In the genomic region with DNA sequence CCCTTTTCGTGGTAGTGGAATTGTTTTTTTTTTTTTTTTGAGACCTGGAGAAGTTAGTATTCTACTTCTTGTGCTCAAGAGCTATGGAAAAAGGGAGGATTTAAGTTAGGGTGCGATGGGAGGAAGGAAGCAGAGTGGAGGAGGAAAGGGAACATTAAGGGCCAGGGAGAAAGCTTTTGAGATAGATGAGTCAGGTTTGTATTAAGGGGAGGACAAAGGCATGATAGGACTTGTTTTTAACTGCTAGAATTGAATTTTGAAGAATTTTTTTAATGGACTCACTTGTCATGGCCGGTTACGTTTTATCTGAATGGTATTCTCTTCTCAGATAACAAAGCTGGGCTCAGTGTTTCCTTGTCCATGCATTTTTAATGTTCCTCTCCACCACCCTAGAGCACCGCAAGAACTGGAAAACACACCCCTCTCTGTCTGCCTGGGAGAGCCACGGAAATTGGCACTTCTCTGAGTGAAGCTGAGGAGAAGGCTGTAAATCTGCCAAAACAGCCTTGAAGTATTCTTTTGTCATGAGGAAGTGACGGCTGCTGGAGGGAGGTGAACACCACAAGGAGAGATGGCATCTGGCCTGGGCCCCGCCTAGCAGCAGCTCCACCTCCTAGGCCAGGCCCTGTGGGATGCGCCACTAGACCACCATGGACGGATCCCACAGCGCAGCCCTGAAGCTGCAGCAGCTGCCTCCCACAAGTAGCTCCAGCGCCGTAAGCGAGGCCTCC, we compare ENCODE assay signal across 1 cellular context.
TF ChIP-seq lines count a peak whose summit lies in the region.

No MANE protein-coding gene starts in this region.

TF ChIP-seq in K562, 482 proteins besides CTCF, POLR2A, EP300 and RAD21 (continued from another document and continues in another):
- TF ChIP-seq, protein P1, sequence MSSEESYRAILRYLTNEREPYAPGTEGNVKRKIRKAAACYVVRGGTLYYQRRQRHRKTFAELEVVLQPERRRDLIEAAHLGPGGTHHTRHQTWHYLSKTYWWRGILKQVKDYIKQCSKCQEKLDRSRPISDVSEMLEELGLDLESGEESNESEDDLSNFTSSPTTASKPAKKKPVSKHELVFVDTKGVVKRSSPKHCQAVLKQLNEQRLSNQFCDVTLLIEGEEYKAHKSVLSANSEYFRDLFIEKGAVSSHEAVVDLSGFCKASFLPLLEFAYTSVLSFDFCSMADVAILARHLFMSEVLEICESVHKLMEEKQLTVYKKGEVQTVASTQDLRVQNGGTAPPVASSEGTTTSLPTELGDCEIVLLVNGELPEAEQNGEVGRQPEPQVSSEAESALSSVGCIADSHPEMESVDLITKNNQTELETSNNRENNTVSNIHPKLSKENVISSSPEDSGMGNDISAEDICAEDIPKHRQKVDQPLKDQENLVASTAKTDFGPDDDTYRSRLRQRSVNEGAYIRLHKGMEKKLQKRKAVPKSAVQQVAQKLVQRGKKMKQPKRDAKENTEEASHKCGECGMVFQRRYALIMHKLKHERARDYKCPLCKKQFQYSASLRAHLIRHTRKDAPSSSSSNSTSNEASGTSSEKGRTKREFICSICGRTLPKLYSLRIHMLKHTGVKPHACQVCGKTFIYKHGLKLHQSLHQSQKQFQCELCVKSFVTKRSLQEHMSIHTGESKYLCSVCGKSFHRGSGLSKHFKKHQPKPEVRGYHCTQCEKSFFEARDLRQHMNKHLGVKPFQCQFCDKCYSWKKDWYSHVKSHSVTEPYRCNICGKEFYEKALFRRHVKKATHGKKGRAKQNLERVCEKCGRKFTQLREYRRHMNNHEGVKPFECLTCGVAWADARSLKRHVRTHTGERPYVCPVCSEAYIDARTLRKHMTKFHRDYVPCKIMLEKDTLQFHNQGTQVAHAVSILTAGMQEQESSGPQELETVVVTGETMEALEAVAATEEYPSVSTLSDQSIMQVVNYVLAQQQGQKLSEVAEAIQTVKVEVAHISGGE (CRISPR knock-in tag; IDR thresholded peaks at IDR 0.05), result peak in 1 of 3 experiments; percentile 49; a peak in 1 of 6 replicates
- TF ChIP-seq, protein P2, sequence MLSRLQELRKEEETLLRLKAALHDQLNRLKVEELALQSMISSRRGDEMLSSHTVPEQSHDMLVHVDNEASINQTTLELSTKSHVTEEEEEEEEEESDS (CRISPR knock-in tag; IDR thresholded peaks at IDR 0.05), result no peak
- TF ChIP-seq ZC3H8 (IDR thresholded peaks at IDR 0.05) (no peak), ZNF316 (IDR thresholded peaks at IDR 0.05) (no peak; the same call in 1 of the 2 replicates), ZNF263 (CRISPR knock-in tag; IDR thresholded peaks at IDR 0.05; ENCODE audit: borderline replicate concordance) (no peak), GABPA (tag; conservative IDR thresholded peaks at IDR 0.05; ENCODE audit: low read depth) (peak; percentile 80), RNF2 (IDR thresholded peaks at IDR 0.05) (no peak), NFIC (IDR thresholded peaks at IDR 0.05) (peak; percentile 25; the same call in 1 of the 2 replicates), FOXP1 (CRISPR knock-in tag; IDR thresholded peaks at IDR 0.05) (peak; percentile 76; the same call in 1 of the 2 replicates), GATAD2A (IDR thresholded peaks at IDR 0.05) (no peak), ZZZ3 (IDR thresholded peaks at IDR 0.05) (no peak), PURB (CRISPR knock-in tag; IDR thresholded peaks at IDR 0.05; ENCODE audit: low read depth) (no peak), ZNF274 (IDR thresholded peaks at IDR 0.05; ENCODE audit: borderline replicate concordance, low read depth, low read length) (no peak), TRIM28 (IDR thresholded peaks at IDR 0.05) (no peak), ATF7 (IDR thresholded peaks at IDR 0.05) (peak; percentile 58), NRF1 (conservative IDR thresholded peaks at IDR 0.05 in 1 of 2, IDR thresholded peaks at IDR 0.05 in 1 of 2) (peak; percentile 47 to 56), RBM14 (IDR thresholded peaks at IDR 0.05; ENCODE audit: borderline replicate concordance, insufficient read depth, low read depth, low read length) (no peak), PHTF2 (CRISPR knock-in tag; IDR thresholded peaks at IDR 0.05) (no peak), SRSF7 (optimal IDR thresholded peaks at IDR 0.05; ENCODE audit: low read depth, low read length) (no peak), ZNF586 (CRISPR knock-in tag; conservative IDR thresholded peaks at IDR 0.05) (no peak), CXXC5 (CRISPR knock-in tag; IDR thresholded peaks at IDR 0.05) (no peak), TEAD2 (tag; IDR thresholded peaks at IDR 0.05) (no peak), ZNF143 (CRISPR knock-in tag; IDR thresholded peaks at IDR 0.05) (no peak), RBM34 (IDR thresholded peaks at IDR 0.05; ENCODE audit: borderline replicate concordance, insufficient read depth, low read length) (no peak), ZBTB8A (IDR thresholded peaks at IDR 0.05; ENCODE audit: partially characterized antibody) (no peak), SMAD4 (CRISPR knock-in tag; conservative IDR thresholded peaks at IDR 0.05) (no peak)
- TF ChIP-seq, protein P3, sequence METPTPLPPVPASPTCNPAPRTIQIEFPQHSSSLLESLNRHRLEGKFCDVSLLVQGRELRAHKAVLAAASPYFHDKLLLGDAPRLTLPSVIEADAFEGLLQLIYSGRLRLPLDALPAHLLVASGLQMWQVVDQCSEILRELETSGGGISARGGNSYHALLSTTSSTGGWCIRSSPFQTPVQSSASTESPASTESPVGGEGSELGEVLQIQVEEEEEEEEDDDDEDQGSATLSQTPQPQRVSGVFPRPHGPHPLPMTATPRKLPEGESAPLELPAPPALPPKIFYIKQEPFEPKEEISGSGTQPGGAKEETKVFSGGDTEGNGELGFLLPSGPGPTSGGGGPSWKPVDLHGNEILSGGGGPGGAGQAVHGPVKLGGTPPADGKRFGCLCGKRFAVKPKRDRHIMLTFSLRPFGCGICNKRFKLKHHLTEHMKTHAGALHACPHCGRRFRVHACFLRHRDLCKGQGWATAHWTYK (CRISPR knock-in tag; IDR thresholded peaks at IDR 0.05), result no peak
- TF ChIP-seq, protein P4, sequence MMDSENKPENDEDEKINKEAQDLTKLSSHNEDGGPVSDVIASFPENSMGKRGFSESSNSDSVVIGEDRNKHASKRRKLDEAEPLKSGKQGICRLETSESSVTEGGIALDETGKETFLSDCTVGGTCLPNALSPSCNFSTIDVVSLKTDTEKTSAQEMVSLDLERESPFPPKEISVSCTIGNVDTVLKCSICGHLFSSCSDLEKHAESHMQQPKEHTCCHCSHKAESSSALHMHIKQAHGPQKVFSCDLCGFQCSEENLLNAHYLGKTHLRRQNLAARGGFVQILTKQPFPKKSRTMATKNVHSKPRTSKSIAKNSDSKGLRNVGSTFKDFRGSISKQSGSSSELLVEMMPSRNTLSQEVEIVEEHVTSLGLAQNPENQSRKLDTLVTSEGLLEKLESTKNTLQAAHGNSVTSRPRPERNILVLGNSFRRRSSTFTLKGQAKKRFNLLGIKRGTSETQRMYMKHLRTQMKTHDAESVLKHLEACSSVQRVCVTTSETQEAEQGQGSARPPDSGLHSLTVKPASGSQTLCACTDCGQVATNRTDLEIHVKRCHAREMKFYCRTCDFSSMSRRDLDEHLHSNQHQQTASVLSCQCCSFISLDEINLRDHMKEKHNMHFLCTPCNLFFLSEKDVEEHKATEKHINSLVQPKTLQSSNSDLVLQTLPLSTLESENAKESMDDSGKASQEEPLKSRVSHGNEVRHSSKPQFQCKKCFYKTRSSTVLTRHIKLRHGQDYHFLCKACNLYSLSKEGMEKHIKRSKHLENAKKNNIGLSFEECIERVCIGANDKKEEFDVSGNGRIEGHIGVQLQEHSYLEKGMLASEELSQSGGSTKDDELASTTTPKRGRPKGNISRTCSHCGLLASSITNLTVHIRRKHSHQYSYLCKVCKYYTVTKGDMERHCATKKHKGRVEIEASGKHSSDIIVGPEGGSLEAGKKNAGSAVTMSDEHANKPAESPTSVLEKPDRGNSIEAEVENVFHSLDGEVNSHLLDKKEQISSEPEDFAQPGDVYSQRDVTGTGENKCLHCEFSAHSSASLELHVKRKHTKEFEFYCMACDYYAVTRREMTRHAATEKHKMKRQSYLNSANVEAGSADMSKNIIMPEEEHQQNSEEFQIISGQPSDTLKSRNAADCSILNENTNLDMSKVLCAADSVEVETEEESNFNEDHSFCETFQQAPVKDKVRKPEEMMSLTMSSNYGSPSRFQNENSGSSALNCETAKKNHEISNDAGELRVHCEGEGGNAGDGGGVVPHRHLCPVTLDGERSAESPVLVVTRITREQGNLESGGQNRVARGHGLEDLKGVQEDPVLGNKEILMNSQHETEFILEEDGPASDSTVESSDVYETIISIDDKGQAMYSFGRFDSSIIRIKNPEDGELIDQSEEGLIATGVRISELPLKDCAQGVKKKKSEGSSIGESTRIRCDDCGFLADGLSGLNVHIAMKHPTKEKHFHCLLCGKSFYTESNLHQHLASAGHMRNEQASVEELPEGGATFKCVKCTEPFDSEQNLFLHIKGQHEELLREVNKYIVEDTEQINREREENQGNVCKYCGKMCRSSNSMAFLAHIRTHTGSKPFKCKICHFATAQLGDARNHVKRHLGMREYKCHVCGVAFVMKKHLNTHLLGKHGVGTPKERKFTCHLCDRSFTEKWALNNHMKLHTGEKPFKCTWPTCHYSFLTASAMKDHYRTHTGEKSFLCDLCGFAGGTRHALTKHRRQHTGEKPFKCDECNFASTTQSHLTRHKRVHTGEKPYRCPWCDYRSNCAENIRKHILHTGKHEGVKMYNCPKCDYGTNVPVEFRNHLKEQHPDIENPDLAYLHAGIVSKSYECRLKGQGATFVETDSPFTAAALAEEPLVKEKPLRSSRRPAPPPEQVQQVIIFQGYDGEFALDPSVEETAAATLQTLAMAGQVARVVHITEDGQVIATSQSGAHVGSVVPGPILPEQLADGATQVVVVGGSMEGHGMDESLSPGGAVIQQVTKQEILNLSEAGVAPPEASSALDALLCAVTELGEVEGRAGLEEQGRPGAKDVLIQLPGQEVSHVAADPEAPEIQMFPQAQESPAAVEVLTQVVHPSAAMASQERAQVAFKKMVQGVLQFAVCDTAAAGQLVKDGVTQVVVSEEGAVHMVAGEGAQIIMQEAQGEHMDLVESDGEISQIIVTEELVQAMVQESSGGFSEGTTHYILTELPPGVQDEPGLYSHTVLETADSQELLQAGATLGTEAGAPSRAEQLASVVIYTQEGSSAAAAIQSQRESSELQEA (IDR thresholded peaks at IDR 0.05; ENCODE audit: low read depth), result no peak
- TF ChIP-seq, protein P5, sequence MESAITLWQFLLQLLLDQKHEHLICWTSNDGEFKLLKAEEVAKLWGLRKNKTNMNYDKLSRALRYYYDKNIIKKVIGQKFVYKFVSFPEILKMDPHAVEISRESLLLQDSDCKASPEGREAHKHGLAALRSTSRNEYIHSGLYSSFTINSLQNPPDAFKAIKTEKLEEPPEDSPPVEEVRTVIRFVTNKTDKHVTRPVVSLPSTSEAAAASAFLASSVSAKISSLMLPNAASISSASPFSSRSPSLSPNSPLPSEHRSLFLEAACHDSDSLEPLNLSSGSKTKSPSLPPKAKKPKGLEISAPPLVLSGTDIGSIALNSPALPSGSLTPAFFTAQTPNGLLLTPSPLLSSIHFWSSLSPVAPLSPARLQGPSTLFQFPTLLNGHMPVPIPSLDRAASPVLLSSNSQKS (CRISPR knock-in tag; IDR thresholded peaks at IDR 0.05), result no peak
- TF ChIP-seq, protein P6, sequence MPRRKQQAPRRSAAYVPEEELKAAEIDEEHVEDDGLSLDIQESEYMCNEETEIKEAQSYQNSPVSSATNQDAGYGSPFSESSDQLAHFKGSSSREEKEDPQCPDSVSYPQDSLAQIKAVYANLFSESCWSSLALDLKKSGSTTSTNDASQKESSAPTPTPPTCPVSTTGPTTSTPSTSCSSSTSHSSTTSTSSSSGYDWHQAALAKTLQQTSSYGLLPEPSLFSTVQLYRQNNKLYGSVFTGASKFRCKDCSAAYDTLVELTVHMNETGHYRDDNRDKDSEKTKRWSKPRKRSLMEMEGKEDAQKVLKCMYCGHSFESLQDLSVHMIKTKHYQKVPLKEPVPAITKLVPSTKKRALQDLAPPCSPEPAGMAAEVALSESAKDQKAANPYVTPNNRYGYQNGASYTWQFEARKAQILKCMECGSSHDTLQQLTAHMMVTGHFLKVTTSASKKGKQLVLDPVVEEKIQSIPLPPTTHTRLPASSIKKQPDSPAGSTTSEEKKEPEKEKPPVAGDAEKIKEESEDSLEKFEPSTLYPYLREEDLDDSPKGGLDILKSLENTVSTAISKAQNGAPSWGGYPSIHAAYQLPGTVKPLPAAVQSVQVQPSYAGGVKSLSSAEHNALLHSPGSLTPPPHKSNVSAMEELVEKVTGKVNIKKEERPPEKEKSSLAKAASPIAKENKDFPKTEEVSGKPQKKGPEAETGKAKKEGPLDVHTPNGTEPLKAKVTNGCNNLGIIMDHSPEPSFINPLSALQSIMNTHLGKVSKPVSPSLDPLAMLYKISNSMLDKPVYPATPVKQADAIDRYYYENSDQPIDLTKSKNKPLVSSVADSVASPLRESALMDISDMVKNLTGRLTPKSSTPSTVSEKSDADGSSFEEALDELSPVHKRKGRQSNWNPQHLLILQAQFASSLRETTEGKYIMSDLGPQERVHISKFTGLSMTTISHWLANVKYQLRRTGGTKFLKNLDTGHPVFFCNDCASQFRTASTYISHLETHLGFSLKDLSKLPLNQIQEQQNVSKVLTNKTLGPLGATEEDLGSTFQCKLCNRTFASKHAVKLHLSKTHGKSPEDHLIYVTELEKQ (CRISPR knock-in tag; IDR thresholded peaks at IDR 0.05), result no peak
- TF ChIP-seq, protein P7, sequence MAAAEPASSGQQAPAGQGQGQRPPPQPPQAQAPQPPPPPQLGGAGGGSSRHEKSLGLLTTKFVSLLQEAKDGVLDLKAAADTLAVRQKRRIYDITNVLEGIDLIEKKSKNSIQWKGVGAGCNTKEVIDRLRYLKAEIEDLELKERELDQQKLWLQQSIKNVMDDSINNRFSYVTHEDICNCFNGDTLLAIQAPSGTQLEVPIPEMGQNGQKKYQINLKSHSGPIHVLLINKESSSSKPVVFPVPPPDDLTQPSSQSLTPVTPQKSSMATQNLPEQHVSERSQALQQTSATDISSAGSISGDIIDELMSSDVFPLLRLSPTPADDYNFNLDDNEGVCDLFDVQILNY (CRISPR knock-in tag; IDR thresholded peaks at IDR 0.05), result no peak
- TF ChIP-seq, protein P8, sequence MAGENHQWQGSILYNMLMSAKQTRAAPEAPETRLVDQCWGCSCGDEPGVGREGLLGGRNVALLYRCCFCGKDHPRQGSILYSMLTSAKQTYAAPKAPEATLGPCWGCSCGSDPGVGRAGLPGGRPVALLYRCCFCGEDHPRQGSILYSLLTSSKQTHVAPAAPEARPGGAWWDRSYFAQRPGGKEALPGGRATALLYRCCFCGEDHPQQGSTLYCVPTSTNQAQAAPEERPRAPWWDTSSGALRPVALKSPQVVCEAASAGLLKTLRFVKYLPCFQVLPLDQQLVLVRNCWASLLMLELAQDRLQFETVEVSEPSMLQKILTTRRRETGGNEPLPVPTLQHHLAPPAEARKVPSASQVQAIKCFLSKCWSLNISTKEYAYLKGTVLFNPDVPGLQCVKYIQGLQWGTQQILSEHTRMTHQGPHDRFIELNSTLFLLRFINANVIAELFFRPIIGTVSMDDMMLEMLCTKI (IDR thresholded peaks at IDR 0.05; ENCODE audit: partially characterized antibody), result no peak
